In genomic region chr5:176394881-176395675, GRCh38 we compare ENCODE assay signal across 20 cellular contexts. TPM values are rescaled to one million over a fixed set of nuclear protein-coding genes. Genes with fewer than 3 reads are reported as not detected.
DNase-seq lines count a peak whose midpoint lies in the region; ATAC-seq and TF ChIP-seq lines count a peak whose summit lies in the region.
"Had no signal": no experiment of that assay in that cellular context is flagged by ENCODE, and none has a peak within 500 bp of the region (broad histone marks: within the 10 kb centered on the region; RNA-seq: fewer than 3 reads in every experiment).

No MANE protein-coding gene starts in this region.

- no peak for TF ChIP-seq CTCF in HEK293 (tag by site-specific recombination; IDR thresholded peaks at IDR 0.05)
- no peak for TF ChIP-seq CTCF in choroid plexus epithelial cell (conservative IDR thresholded peaks at IDR 0.05; ENCODE audit: low read depth, low read length)
- no peak for TF ChIP-seq CTCF in sigmoid colon (IDR thresholded peaks at IDR 0.05)

- H3K4me1 ChIP-seq in HEK293 (ENCODE audit: control insufficient read depth, insufficient read depth, low read length) = 0 out of 2 replicates have a peak, but pooled peaks cover 3% of the 10 kb centered on the region
- peaks cover 5% of the 10 kb centered on the region for H3K4me1 ChIP-seq in right cardiac atrium (ENCODE audit: control insufficient read depth, insufficient read depth, low read length)
- peaks cover 0 to 11% (median 3%) of the 10 kb centered on the region in 4 donors for H3K4me1 ChIP-seq in sigmoid colon

- DNase-seq in choroid plexus epithelial cell (ENCODE audit: low read depth) (peak; percentile 26), right cardiac atrium (peak; percentile 58 to 90 (median 86)), sigmoid colon (no peak), DMS114 treated with DMSO at 0.1 percent for 48 hours (lab: John Stamatoyannopoulos, UW; ENCODE audit: unreplicated experiment) (no peak), head of caudate nucleus (no peak), middle frontal gyrus (ENCODE audit: extremely low spot score, low spot score) (no peak)
- DNase-seq: activated CD8-positive, alpha-beta memory T cell treated with anti-CD3 and anti-CD28 coated beads, Interleukin-2, amount 10 ng/mL, durations not matched to agents 7 days and 5 days; activated effector memory CD4-positive, alpha-beta T cell treated with anti-CD3 and anti-CD28 coated beads, Interleukin-2, amount 50 U/mL, for 16 hours; activated naive CD8-positive, alpha-beta T cell treated with anti-CD3 and anti-CD28 coated beads, Interleukin-2, amount 50 U/mL, for 24 hours; CD4-positive, alpha-beta T cell; dorsolateral prefrontal cortex; GF-D8; NCI-H1436 treated with DMSO at 0.1 percent for 48 hours; NCI-H526 treated with DMSO at 0.1 percent for 48 hours; retina; stimulated activated CD8-positive, alpha-beta memory T cell treated with anti-CD3 and anti-CD28 coated beads, Interleukin-4, amount 100 ng/mL, for 48 hours had no signal

- H3K27ac ChIP-seq in HEK293 (ENCODE audit: extremely low read depth, low read depth, low read length) (no peak overlapping the region), right cardiac atrium (ENCODE audit: low read length) (peak overlapping the region; percentile 87), sigmoid colon (peak overlapping the region in 3 of 4 donors; percentile 11 to 48 (median 14))
- H3K27ac ChIP-seq: epithelial cell of prostate, suprapubic skin had no signal

- no peak overlapping the region for H3K4me3 ChIP-seq in HEK293 (ENCODE audit: low read depth, low read length)
- no peak overlapping the region for H3K4me3 ChIP-seq in choroid plexus epithelial cell (ENCODE audit: low read depth, low read length)
- no peak overlapping the region for H3K4me3 ChIP-seq in right cardiac atrium (ENCODE audit: low read length)
- H3K4me3 ChIP-seq in sigmoid colon = no peak overlapping the region
- H3K4me3 ChIP-seq: dorsolateral prefrontal cortex, suprapubic skin had no signal

- ATAC-seq in right cardiac atrium = peak; percentile 78 to 89
- ATAC-seq: activated CD4-positive, CD25-positive, alpha-beta regulatory T cell treated with anti-CD3 and anti-CD28 coated beads, Interleukin-2, amount 50 U/mL, for 24 hours; activated CD8-positive, alpha-beta memory T cell treated with anti-CD3 and anti-CD28 coated beads, Interleukin-2, amount 10 ng/mL, durations not matched to agents 7 days and 5 days; activated naive CD8-positive, alpha-beta T cell treated with anti-CD3 and anti-CD28 coated beads, Interleukin-2, amount 50 U/mL, for 24 hours had no signal

- H3K27me3 ChIP-seq in right cardiac atrium (ENCODE audit: control insufficient read depth, insufficient read depth) = no peaks in the 10 kb centered on the region
- H3K27me3 ChIP-seq in sigmoid colon = no peaks in the 10 kb centered on the region
- H3K27me3 ChIP-seq: dorsolateral prefrontal cortex, suprapubic skin had no signal

- TF ChIP-seq EP300 in sigmoid colon (IDR thresholded peaks at IDR 0.05) = no peak

- CTCF ChIA-PET in HEK293 (lab: Yijun Ruan, JAX) = interaction anchor here (1.4 kb wide), 1 partner anchor 53 kb away, joined by 5 read pairs; no protein-coding TSS in a partner anchor

- POLR2A ChIA-PET in HEK293 (lab: Yijun Ruan, JAX) = interaction anchor here (0.6 to 1.0 kb wide), 3 partner anchors 10 to 626 kb away, joined by 3 to 6 read pairs (median 4); no protein-coding TSS in a partner anchor

- peaks cover 0 to 52% of the 10 kb centered on the region in 2 experiments; a peak in 2 of 3 replicates for H3K36me3 ChIP-seq in HEK293 (ENCODE audit: control insufficient read depth in 2 of 2, insufficient read depth in 1 of 2, low read length in 2 of 2)
- H3K36me3 ChIP-seq in sigmoid colon = peaks cover 5 to 73% (median 28%) of the 10 kb centered on the region in 4 donors

- intact Hi-C loops in right cardiac atrium (cut with DNase I) (no loop called here), sigmoid colon (cut with DNase I) (no loop called here), head of caudate nucleus (cut with DNase I) (no loop called here)

- TF ChIP-seq POLR2A in sigmoid colon (IDR thresholded peaks at IDR 0.05) = no peak

- WGBS in right cardiac atrium = 59% methylated on average over 11 of the region's 11 CpGs
- WGBS in sigmoid colon, 2 donors = 89 to 91% methylated on average over 11 of the region's 11 CpGs

- H3K9me3 ChIP-seq in HEK293 (ENCODE audit: control insufficient read depth, insufficient read depth, low read depth, low read length) = no peaks in the 10 kb centered on the region
- no peaks in the 10 kb centered on the region for H3K9me3 ChIP-seq in right cardiac atrium (ENCODE audit: control insufficient read depth, low read length)
- no peaks in the 10 kb centered on the region for H3K9me3 ChIP-seq in sigmoid colon
- H3K9me3 ChIP-seq: suprapubic skin had no signal

TF ChIP-seq in HEK293, 187 proteins besides CTCF, POLR2A, EP300 and RAD21:
- peak; percentile 55 for TF ChIP-seq EGR2 (tag by site-specific recombination; IDR thresholded peaks at IDR 0.05; ENCODE audit: low read depth)
- peak; percentile 33; the same call in 1 of the 2 replicates for TF ChIP-seq ZBTB17 (tag by site-specific recombination; IDR thresholded peaks at IDR 0.05)
- TF ChIP-seq ZNF76 (tag by site-specific recombination; IDR thresholded peaks at IDR 0.05; ENCODE audit: borderline replicate concordance, low read depth) = no peak
- TF ChIP-seq ZNF473 (tag by site-specific recombination; IDR thresholded peaks at IDR 0.05) = no peak
- TF ChIP-seq ZNF132 (tag by site-specific recombination; IDR thresholded peaks at IDR 0.05; ENCODE audit: borderline replicate concordance) = no peak
- no peak for TF ChIP-seq IKZF3 (tag by site-specific recombination; IDR thresholded peaks at IDR 0.05)

RNA-seq across cellular contexts. Expression of gene HIGD2A, which starts 6.5 kb away (rescaled TPM):
- total RNA-seq in right cardiac atrium (100 to 1,000 TPM; 164 to 215 (median 180) TPM), sigmoid colon (100 to 1,000 TPM; 201 to 249 (median 235) TPM)
- polyA plus RNA-seq in right cardiac atrium (349 TPM), sigmoid colon (100 to 1,000 TPM; 207 to 457 (median 354) TPM)

RNA-seq across cellular contexts. Expression of gene NOP16, which starts 6.7 kb away (rescaled TPM):
- 10 to 100 TPM; 16.6 to 23.3 (median 17.9) TPM for total RNA-seq in right cardiac atrium
- polyA plus RNA-seq in right cardiac atrium = 28.8 TPM
- 10 to 100 TPM in 1 of 4 donors, 1 to 10 TPM in 3; 4.4 to 17.8 (median 9.6) TPM for total RNA-seq in sigmoid colon
- polyA plus RNA-seq in sigmoid colon = 10 to 100 TPM; 21.3 to 50.7 (median 22.2) TPM

RNA-seq across cellular contexts. Expression of gene CLTB, which starts 21.3 kb away (rescaled TPM):
- total RNA-seq in right cardiac atrium = 100 to 1,000 TPM; 209 to 219 (median 212) TPM
- polyA plus RNA-seq in right cardiac atrium = 329 TPM
- 100 to 1,000 TPM; 129 to 163 (median 156) TPM for total RNA-seq in sigmoid colon
- 100 to 1,000 TPM; 274 to 403 (median 280) TPM for polyA plus RNA-seq in sigmoid colon

RNA-seq across cellular contexts. Expression of gene ARL10, which starts 29.8 kb away (rescaled TPM):
- total RNA-seq in right cardiac atrium (1 to 10 TPM; 5.1 to 9.7 (median 8.5) TPM), sigmoid colon (10 to 100 TPM in 2 of 4 donors, 1 to 10 TPM in 2; 5.6 to 16.9 (median 10.5) TPM)
- polyA plus RNA-seq in right cardiac atrium (5.6 TPM), sigmoid colon (1 to 10 TPM in 1 of 3 donors, under 1 TPM in 2; 0.23 to 1.8 (median 0.60) TPM)

RNA-seq across cellular contexts. Expression of gene KIAA1191, which starts 33.5 kb away (rescaled TPM):
- total RNA-seq in right cardiac atrium (10 to 100 TPM; 92.6 to 99.7 (median 97.9) TPM), sigmoid colon (100 to 1,000 TPM in 3 of 4 donors, 10 to 100 TPM in 1; 88.8 to 117 (median 108) TPM)
- polyA plus RNA-seq in right cardiac atrium (70.5 TPM), sigmoid colon (100 to 1,000 TPM in 1 of 3 donors, 10 to 100 TPM in 2; 41.0 to 112 (median 62.5) TPM)

Comparison
In these comparisons a context has a peak if more than half of its experiments do, and no peak if none do; other contexts are left out.
1. DNase-seq: peak in choroid plexus epithelial cell (single experiment) and right cardiac atrium (3 of 3); none in sigmoid colon (single experiment), DMS114 treated with DMSO at 0.1 percent for 48 hours (single experiment), head of caudate nucleus (0 of 42) and middle frontal gyrus (single experiment).